Comparison of ENCODE assay signal across 6 cellular contexts in the genomic region with DNA sequence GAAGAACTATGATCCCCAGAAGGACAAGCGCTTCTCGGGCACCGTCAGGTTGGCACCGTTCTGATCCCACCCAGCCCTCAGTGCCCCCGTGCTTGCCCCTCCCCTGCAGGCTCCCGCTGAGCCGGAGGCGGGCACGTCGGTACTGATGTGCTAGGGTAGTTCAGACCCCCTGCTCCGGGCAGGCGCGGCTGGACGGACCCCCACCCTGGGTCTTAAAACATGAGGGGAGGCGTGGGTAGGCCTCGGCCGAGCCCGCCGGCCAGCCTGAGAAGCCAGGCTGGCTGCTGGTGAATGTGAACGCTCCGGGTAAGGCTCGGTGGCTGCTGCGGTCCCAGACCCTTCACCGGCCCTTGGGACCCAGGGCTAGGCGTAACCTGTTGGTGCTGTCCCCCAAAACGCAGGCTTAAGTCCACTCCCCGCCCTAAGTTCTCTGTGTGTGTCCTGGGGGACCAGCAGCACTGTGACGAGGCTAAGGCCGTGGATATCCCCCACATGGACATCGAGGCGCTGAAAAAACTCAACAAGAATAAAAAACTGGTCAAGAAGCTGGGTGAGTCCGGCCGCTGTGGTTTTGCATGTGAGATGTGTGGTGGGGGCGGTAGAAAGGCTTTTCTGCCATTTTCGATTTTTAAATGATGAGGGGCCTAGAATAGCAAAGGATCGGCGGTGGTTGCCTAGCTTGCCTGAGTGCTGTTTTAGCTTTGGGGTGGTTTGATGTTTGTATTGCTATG. TPM values are rescaled to one million over a fixed set of nuclear protein-coding genes. Genes with fewer than 3 reads are reported as not detected.
DNase-seq lines count a peak whose midpoint lies in the region; ATAC-seq, FAIRE-seq and TF ChIP-seq lines count a peak whose summit lies in the region.

No MANE protein-coding gene starts in this region.

- no peak for TF ChIP-seq CTCF in kidney (IDR thresholded peaks at IDR 0.05; ENCODE audit: borderline replicate concordance, extremely low read depth, insufficient read depth)

- peak overlapping the region; percentile 94 for H3K27ac Mint-ChIP-seq in T-helper 17 cell

- peaks cover 37% of the 10 kb centered on the region for H3K4me1 Mint-ChIP-seq in T-helper 17 cell

- FAIRE-seq in kidney (lab: Jason Lieb, UNC): no peak

- H3K4me1 ChIP-seq in kidney (ENCODE audit: control insufficient read depth in 1 of 2, insufficient read depth in 1 of 2, low read depth in 1 of 2, low read length in 2 of 2): peaks cover 12 to 14% of the 10 kb centered on the region in 2 donors

- H3K36me3 Mint-ChIP-seq in T-helper 17 cell (ENCODE audit: low read depth): peaks cover 5% of the 10 kb centered on the region

- DNase-seq in T-helper 17 cell (peak in 1 of 3 donors; percentile 22), kidney (peak; percentile 84), CD1c-positive myeloid dendritic cell (ENCODE audit: extremely low spot score) (no peak)

- peak overlapping the region; percentile 98 for H3K4me3 Mint-ChIP-seq in T-helper 17 cell

- H3K9ac ChIP-seq in kidney (ENCODE audit: low read length in 2 of 2): peak overlapping the region; percentile 14 to 97

- ATAC-seq in GM19324 (IDR thresholded peaks at IDR 0.05; ENCODE audit: low FRiP score, unreplicated experiment) (peak; percentile 8), T-helper 17 cell (peak; percentile 5), HG03378 (IDR thresholded peaks at IDR 0.05; ENCODE audit: unreplicated experiment) (no peak), GM21423 (IDR thresholded peaks at IDR 0.05; ENCODE audit: unreplicated experiment) (no peak)

- H3K4me3 ChIP-seq in kidney (ENCODE audit: low read length in 2 of 2): peak overlapping the region; percentile 75 to 92

- H3K27me3 Mint-ChIP-seq in T-helper 17 cell: no peaks in the 10 kb centered on the region

- intact Hi-C loops in kidney (cut with DNase I): no loop called here

- H3K9me3 ChIP-seq in T-helper 17 cell (ENCODE audit: control insufficient read depth, low read length, poor library complexity, severe bottlenecking) (no peaks in the 10 kb centered on the region), kidney (ENCODE audit: control insufficient read depth in 1 of 2, low read length in 2 of 2) (no peaks in the 10 kb centered on the region)

- H3K27ac ChIP-seq in kidney (ENCODE audit: low read depth in 2 of 2, low read length in 2 of 2): peak overlapping the region; percentile 94 to 95

- peaks cover 0 to 18% of the 10 kb centered on the region in 2 donors for H3K36me3 ChIP-seq in kidney (ENCODE audit: control insufficient read depth in 1 of 2, insufficient read depth in 2 of 2, low read length in 2 of 2)

RNA-seq across cellular contexts. Expression of gene RPL10A, which starts 0.9 kb away (rescaled TPM):
- total RNA-seq in T-helper 17 cell (1,000 to 10,000 TPM; 2,096 to 2,128 TPM), kidney (1,159 TPM)
- polyA plus RNA-seq in kidney (ENCODE audit: insufficient read depth, low read depth, low replicate concordance): 1,291 TPM

RNA-seq across cellular contexts. Expression of gene FANCE, which starts 17.0 kb away (rescaled TPM):
- total RNA-seq in T-helper 17 cell (1 to 10 TPM; 3.7 to 4.5 TPM), kidney (2.7 TPM)
- 1.2 TPM for polyA plus RNA-seq in kidney (ENCODE audit: insufficient read depth, low read depth, low replicate concordance)

RNA-seq across cellular contexts. Expression of gene TEAD3, which starts 27.7 kb away (rescaled TPM):
- under 1 TPM in 1 of 2 donors, not detected in 1; 0.12 TPM for total RNA-seq in T-helper 17 cell
- 18.0 TPM for total RNA-seq in kidney
- 11.3 TPM for polyA plus RNA-seq in kidney (ENCODE audit: insufficient read depth, low read depth, low replicate concordance)

RNA-seq across cellular contexts. Expression of gene TULP1, which starts 43.6 kb away (rescaled TPM):
- not detected for total RNA-seq in T-helper 17 cell
- total RNA-seq in kidney: not detected
- not detected for polyA plus RNA-seq in kidney (ENCODE audit: insufficient read depth, low read depth, low replicate concordance)

Comparison
In these comparisons a context has a peak if more than half of its experiments do, and no peak if none do; other contexts are left out.
1. ATAC-seq: peak in GM19324 (single experiment) and T-helper 17 cell (single experiment); none in HG03378 (single experiment) and GM21423 (single experiment).
2. RNA of gene TEAD3, which starts 27.7 kb away (total RNA-seq): 18.0 TPM in kidney (single experiment); 0.12 TPM in T-helper 17 cell; every median in the first group is over 10 times any median in the second.